In genomic region chrX:123736333-123736921, GRCh38 we compare ENCODE assay signal across 16 cellular contexts. TPM values are rescaled to one million over a fixed set of nuclear protein-coding genes. Genes with fewer than 3 reads are reported as not detected.
DNase-seq lines count a peak whose midpoint lies in the region; ATAC-seq, FAIRE-seq and TF ChIP-seq lines count a peak whose summit lies in the region.
"Had no signal": no experiment of that assay in that cellular context is flagged by ENCODE, and none has a peak within 500 bp of the region (broad histone marks: within the 10 kb centered on the region; RNA-seq: fewer than 3 reads in every experiment).

No MANE protein-coding gene starts in this region.

- peaks cover 2% of the 10 kb centered on the region for H3K36me3 Mint-ChIP-seq in activated naive CD8-positive, alpha-beta T cell treated with anti-CD3 and anti-CD28 coated beads, Interleukin-2, amount 50 U/mL, for 24 hours (ENCODE audit: low read depth)
- peaks cover 4% of the 10 kb centered on the region for H3K36me3 Mint-ChIP-seq in activated naive CD8-positive, alpha-beta T cell treated with anti-CD3 and anti-CD28 coated beads for 36 hours
- peaks cover 3% of the 10 kb centered on the region for H3K36me3 Mint-ChIP-seq in endodermal cell (ENCODE audit: low read depth)

- H3K4me1 Mint-ChIP-seq in activated naive CD8-positive, alpha-beta T cell treated with anti-CD3 and anti-CD28 coated beads, Interleukin-2, amount 50 U/mL, for 24 hours = peaks cover 9% of the 10 kb centered on the region
- peaks cover 3% of the 10 kb centered on the region for H3K4me1 Mint-ChIP-seq in activated naive CD8-positive, alpha-beta T cell treated with anti-CD3 and anti-CD28 coated beads for 36 hours
- peaks cover 7% of the 10 kb centered on the region for H3K4me1 Mint-ChIP-seq in endodermal cell

- no peaks in the 10 kb centered on the region for H3K9me3 Mint-ChIP-seq in activated naive CD8-positive, alpha-beta T cell treated with anti-CD3 and anti-CD28 coated beads, Interleukin-2, amount 50 U/mL, for 24 hours
- H3K9me3 Mint-ChIP-seq in activated naive CD8-positive, alpha-beta T cell treated with anti-CD3 and anti-CD28 coated beads for 36 hours = no peaks in the 10 kb centered on the region
- peaks cover 67% of the 10 kb centered on the region for H3K9me3 Mint-ChIP-seq in endodermal cell

- H3K27ac Mint-ChIP-seq in activated naive CD8-positive, alpha-beta T cell treated with anti-CD3 and anti-CD28 coated beads, Interleukin-2, amount 50 U/mL, for 24 hours = no peak overlapping the region
- no peak overlapping the region for H3K27ac Mint-ChIP-seq in activated naive CD8-positive, alpha-beta T cell treated with anti-CD3 and anti-CD28 coated beads for 36 hours
- no peak overlapping the region for H3K27ac Mint-ChIP-seq in endodermal cell

- FAIRE-seq in RCC 7860 (lab: Jason Lieb, UNC) = peak; percentile 79
- FAIRE-seq: A204.1 had no signal

- H3K9me3 ChIP-seq in endodermal cell (ENCODE audit: control insufficient read depth, low read length) = no peaks in the 10 kb centered on the region
- H3K9me3 ChIP-seq: neutrophil had no signal

- H3K36me3 ChIP-seq in endodermal cell (ENCODE audit: control insufficient read depth, insufficient read depth, low read length) = no peaks in the 10 kb centered on the region
- H3K36me3 ChIP-seq: neutrophil had no signal

- no peak overlapping the region for H3K27ac ChIP-seq in endodermal cell (ENCODE audit: low read depth, low read length)
- H3K27ac ChIP-seq: neutrophil had no signal

- peaks cover 2% of the 10 kb centered on the region for H3K27me3 Mint-ChIP-seq in activated naive CD8-positive, alpha-beta T cell treated with anti-CD3 and anti-CD28 coated beads, Interleukin-2, amount 50 U/mL, for 24 hours
- peaks cover 3% of the 10 kb centered on the region for H3K27me3 Mint-ChIP-seq in activated naive CD8-positive, alpha-beta T cell treated with anti-CD3 and anti-CD28 coated beads for 36 hours
- no peaks in the 10 kb centered on the region for H3K27me3 Mint-ChIP-seq in endodermal cell (ENCODE audit: insufficient read depth)

- whole genome bisulfite sequencing in endodermal cell (ENCODE audit: insufficient coverage in 1 of 2, insufficient read length in 1 of 2), 2 experiments = 94 to 100% methylated on average over 1 to 2 of the region's 2 CpGs

- no peaks in the 10 kb centered on the region for H3K27me3 ChIP-seq in endodermal cell (ENCODE audit: control insufficient read depth, insufficient read depth, low read length, poor library complexity, severe bottlenecking)
- H3K27me3 ChIP-seq: neutrophil had no signal

- H3K9ac ChIP-seq in endodermal cell (ENCODE audit: extremely low read depth, low read length, poor library complexity, severe bottlenecking) = no peak overlapping the region

- TF ChIP-seq CTCF in fibroblast of the aortic adventitia (IDR thresholded peaks at IDR 0.05; ENCODE audit: insufficient read depth, low read length) (no peak), endodermal cell (conservative IDR thresholded peaks at IDR 0.05) (no peak)

- no peak overlapping the region for H3K4me3 Mint-ChIP-seq in activated naive CD8-positive, alpha-beta T cell treated with anti-CD3 and anti-CD28 coated beads, Interleukin-2, amount 50 U/mL, for 24 hours
- H3K4me3 Mint-ChIP-seq in activated naive CD8-positive, alpha-beta T cell treated with anti-CD3 and anti-CD28 coated beads for 36 hours = no peak overlapping the region
- no peak overlapping the region for H3K4me3 Mint-ChIP-seq in endodermal cell

- H3K4me1 ChIP-seq in endodermal cell (ENCODE audit: control insufficient read depth, insufficient read depth, low read length) = no peaks in the 10 kb centered on the region

- H3K4me3 ChIP-seq in fibroblast of the aortic adventitia (ENCODE audit: low read depth, low read length) (no peak overlapping the region), skeletal muscle cell (ENCODE audit: low read depth, low read length) (no peak overlapping the region), endodermal cell (ENCODE audit: low read length) (no peak overlapping the region)

- DNase-seq in activated naive CD8-positive, alpha-beta T cell treated with anti-CD3 and anti-CD28 coated beads, Interleukin-2, amount 50 U/mL, for 24 hours = no peak
- no peak for DNase-seq in activated naive CD8-positive, alpha-beta T cell treated with anti-CD3 and anti-CD28 coated beads for 36 hours
- DNase-seq in RCC 7860 (ENCODE audit: low spot score) (peak; percentile 44), fibroblast of the aortic adventitia (ENCODE audit: low read depth) (peak; percentile 71), skeletal muscle cell (ENCODE audit: low read depth) (peak; percentile 63), activated gamma-delta T cell (lab: John Stamatoyannopoulos, UW) (no peak), endodermal cell (no peak)
- DNase-seq in central memory CD4-positive, alpha-beta T cell = no peak
- DNase-seq: activated CD4-positive, CD25-positive, alpha-beta regulatory T cell treated with anti-CD3 and anti-CD28 coated beads, Interleukin-2, amount 50 U/mL, for 72 hours; cerebellar nuclear complex; foreskin melanocyte; NCI-H146; NK-92 treated with Interleukin-12 subunit alpha and Interleukin-12 subunit beta, amount 100 ng/mL, for 24 hours; stimulated activated CD4-positive, alpha-beta T cell treated with anti-CD3 and anti-CD28 coated beads, Interleukin-12 subunit alpha, Interleukin-12 subunit beta, amount 100 ng/mL, for 4 hours had no signal

- peak; percentile 61 for ATAC-seq in activated naive CD8-positive, alpha-beta T cell treated with anti-CD3 and anti-CD28 coated beads, Interleukin-2, amount 50 U/mL, for 24 hours

RNA-seq across cellular contexts. Expression of gene THOC2, which starts 3.6 kb away (rescaled TPM):
- total RNA-seq in activated naive CD8-positive, alpha-beta T cell treated with anti-CD3 and anti-CD28 coated beads for 36 hours = 10 to 100 TPM; 69.7 to 72.1 TPM
- total RNA-seq in fibroblast of the aortic adventitia (ENCODE audit: low replicate concordance) (96.7 and 108 TPM in 2 replicates), endodermal cell (10 to 100 TPM; 88.8 to 93.2 TPM)
- polyA plus RNA-seq in endodermal cell (2013, experiment 1 of 2) = 76.3 TPM
- polyA plus RNA-seq in endodermal cell (2013, experiment 2 of 2) = 77.6 TPM

Comparison
In these comparisons a context has a peak if more than half of its experiments do, and no peak if none do; other contexts are left out.
1. DNase-seq: peak in RCC 7860 (single experiment), fibroblast of the aortic adventitia (single experiment) and skeletal muscle cell (single experiment); none in activated naive CD8-positive, alpha-beta T cell treated with anti-CD3 and anti-CD28 coated beads, Interleukin-2, amount 50 U/mL, for 24 hours (single experiment), activated naive CD8-positive, alpha-beta T cell treated with anti-CD3 and anti-CD28 coated beads for 36 hours (single experiment), central memory CD4-positive, alpha-beta T cell (single experiment), activated gamma-delta T cell (single experiment) and endodermal cell (single experiment).